1 cellular context compared by ENCODE assay signal in the genomic region with DNA sequence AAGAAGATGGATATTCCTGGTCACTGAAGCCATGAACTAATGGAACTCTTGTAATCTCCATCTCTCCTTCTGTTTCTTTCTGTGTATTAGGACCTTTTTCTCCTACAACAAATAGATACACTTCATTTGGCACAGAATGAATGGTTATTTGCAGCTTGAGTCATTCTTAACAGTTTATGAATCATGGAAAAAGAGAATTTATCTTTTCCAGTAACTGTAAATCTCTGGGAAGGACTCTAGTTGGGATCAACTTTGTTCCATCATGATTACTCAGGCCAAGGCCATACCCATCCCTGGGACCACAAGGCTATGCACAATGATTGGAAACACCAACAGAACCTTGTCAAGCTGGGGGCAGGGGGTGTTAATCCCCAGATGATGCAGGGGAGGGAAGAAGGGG.
TF ChIP-seq lines count a peak whose summit lies in the region.

No MANE protein-coding gene starts in this region.

TF ChIP-seq in GM23338, 12 proteins besides CTCF, POLR2A, EP300 and RAD21:
- TF ChIP-seq, protein P1, sequence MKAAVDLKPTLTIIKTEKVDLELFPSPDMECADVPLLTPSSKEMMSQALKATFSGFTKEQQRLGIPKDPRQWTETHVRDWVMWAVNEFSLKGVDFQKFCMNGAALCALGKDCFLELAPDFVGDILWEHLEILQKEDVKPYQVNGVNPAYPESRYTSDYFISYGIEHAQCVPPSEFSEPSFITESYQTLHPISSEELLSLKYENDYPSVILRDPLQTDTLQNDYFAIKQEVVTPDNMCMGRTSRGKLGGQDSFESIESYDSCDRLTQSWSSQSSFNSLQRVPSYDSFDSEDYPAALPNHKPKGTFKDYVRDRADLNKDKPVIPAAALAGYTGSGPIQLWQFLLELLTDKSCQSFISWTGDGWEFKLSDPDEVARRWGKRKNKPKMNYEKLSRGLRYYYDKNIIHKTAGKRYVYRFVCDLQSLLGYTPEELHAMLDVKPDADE (IDR thresholded peaks at IDR 0.05), result no peak
- TF ChIP-seq EZH2 (IDR thresholded peaks at IDR 0.05; ENCODE audit: low read depth, unreplicated experiment) (no peak), EZH2phosphoT487 (IDR thresholded peaks at IDR 0.05; ENCODE audit: unreplicated experiment) (no peak), JUNB (IDR thresholded peaks at IDR 0.05; ENCODE audit: unreplicated experiment) (no peak), NANOG (IDR thresholded peaks at IDR 0.05; ENCODE audit: borderline replicate concordance) (no peak), STAT1 (IDR thresholded peaks at IDR 0.05; ENCODE audit: unreplicated experiment) (no peak), ZNF331 (CRISPR knock-in tag; IDR thresholded peaks at IDR 0.05; ENCODE audit: low read depth) (no peak), POLR2AphosphoS5 (IDR thresholded peaks at IDR 0.05; ENCODE audit: low read depth) (no peak), ZNF114 (CRISPR knock-in tag; IDR thresholded peaks at IDR 0.05) (no peak), CREB1 (CRISPR knock-in tag; IDR thresholded peaks at IDR 0.05; ENCODE audit: low read depth) (no peak)
- TF ChIP-seq, protein P2, sequence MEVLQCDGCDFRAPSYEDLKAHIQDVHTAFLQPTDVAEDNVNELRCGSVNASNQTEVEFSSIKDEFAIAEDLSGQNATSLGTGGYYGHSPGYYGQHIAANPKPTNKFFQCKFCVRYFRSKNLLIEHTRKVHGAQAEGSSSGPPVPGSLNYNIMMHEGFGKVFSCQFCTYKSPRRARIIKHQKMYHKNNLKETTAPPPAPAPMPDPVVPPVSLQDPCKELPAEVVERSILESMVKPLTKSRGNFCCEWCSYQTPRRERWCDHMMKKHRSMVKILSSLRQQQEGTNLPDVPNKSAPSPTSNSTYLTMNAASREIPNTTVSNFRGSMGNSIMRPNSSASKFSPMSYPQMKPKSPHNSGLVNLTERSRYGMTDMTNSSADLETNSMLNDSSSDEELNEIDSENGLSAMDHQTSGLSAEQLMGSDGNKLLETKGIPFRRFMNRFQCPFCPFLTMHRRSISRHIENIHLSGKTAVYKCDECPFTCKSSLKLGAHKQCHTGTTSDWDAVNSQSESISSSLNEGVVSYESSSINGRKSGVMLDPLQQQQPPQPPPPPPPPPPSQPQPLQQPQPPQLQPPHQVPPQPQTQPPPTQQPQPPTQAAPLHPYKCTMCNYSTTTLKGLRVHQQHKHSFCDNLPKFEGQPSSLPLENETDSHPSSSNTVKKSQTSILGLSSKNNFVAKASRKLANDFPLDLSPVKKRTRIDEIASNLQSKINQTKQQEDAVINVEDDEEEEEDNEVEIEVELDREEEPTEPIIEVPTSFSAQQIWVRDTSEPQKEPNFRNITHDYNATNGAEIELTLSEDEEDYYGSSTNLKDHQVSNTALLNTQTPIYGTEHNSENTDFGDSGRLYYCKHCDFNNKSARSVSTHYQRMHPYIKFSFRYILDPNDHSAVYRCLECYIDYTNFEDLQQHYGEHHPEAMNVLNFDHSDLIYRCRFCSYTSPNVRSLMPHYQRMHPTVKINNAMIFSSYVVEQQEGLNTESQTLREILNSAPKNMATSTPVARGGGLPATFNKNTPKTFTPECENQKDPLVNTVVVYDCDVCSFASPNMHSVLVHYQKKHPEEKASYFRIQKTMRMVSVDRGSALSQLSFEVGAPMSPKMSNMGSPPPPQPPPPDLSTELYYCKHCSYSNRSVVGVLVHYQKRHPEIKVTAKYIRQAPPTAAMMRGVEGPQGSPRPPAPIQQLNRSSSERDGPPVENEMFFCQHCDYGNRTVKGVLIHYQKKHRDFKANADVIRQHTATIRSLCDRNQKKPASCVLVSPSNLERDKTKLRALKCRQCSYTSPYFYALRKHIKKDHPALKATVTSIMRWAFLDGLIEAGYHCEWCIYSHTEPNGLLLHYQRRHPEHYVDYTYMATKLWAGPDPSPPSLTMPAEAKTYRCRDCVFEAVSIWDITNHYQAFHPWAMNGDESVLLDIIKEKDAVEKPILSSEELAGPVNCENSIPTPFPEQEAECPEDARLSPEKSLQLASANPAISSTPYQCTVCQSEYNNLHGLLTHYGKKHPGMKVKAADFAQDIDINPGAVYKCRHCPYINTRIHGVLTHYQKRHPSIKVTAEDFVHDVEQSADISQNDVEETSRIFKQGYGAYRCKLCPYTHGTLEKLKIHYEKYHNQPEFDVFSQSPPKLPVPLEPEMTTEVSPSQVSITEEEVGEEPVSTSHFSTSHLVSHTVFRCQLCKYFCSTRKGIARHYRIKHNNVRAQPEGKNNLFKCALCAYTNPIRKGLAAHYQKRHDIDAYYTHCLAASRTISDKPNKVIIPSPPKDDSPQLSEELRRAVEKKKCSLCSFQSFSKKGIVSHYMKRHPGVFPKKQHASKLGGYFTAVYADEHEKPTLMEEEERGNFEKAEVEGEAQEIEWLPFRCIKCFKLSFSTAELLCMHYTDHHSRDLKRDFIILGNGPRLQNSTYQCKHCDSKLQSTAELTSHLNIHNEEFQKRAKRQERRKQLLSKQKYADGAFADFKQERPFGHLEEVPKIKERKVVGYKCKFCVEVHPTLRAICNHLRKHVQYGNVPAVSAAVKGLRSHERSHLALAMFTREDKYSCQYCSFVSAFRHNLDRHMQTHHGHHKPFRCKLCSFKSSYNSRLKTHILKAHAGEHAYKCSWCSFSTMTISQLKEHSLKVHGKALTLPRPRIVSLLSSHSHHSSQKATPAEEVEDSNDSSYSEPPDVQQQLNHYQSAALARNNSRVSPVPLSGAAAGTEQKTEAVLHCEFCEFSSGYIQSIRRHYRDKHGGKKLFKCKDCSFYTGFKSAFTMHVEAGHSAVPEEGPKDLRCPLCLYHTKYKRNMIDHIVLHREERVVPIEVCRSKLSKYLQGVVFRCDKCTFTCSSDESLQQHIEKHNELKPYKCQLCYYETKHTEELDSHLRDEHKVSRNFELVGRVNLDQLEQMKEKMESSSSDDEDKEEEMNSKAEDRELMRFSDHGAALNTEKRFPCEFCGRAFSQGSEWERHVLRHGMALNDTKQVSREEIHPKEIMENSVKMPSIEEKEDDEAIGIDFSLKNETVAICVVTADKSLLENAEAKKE (CRISPR knock-in tag; IDR thresholded peaks at IDR 0.05), result no peak
- TF ChIP-seq, protein P3, sequence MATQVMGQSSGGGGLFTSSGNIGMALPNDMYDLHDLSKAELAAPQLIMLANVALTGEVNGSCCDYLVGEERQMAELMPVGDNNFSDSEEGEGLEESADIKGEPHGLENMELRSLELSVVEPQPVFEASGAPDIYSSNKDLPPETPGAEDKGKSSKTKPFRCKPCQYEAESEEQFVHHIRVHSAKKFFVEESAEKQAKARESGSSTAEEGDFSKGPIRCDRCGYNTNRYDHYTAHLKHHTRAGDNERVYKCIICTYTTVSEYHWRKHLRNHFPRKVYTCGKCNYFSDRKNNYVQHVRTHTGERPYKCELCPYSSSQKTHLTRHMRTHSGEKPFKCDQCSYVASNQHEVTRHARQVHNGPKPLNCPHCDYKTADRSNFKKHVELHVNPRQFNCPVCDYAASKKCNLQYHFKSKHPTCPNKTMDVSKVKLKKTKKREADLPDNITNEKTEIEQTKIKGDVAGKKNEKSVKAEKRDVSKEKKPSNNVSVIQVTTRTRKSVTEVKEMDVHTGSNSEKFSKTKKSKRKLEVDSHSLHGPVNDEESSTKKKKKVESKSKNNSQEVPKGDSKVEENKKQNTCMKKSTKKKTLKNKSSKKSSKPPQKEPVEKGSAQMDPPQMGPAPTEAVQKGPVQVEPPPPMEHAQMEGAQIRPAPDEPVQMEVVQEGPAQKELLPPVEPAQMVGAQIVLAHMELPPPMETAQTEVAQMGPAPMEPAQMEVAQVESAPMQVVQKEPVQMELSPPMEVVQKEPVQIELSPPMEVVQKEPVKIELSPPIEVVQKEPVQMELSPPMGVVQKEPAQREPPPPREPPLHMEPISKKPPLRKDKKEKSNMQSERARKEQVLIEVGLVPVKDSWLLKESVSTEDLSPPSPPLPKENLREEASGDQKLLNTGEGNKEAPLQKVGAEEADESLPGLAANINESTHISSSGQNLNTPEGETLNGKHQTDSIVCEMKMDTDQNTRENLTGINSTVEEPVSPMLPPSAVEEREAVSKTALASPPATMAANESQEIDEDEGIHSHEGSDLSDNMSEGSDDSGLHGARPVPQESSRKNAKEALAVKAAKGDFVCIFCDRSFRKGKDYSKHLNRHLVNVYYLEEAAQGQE (IDR thresholded peaks at IDR 0.05; ENCODE audit: unreplicated experiment), result no peak
